1 cellular context compared by ENCODE assay signal in the genomic region with DNA sequence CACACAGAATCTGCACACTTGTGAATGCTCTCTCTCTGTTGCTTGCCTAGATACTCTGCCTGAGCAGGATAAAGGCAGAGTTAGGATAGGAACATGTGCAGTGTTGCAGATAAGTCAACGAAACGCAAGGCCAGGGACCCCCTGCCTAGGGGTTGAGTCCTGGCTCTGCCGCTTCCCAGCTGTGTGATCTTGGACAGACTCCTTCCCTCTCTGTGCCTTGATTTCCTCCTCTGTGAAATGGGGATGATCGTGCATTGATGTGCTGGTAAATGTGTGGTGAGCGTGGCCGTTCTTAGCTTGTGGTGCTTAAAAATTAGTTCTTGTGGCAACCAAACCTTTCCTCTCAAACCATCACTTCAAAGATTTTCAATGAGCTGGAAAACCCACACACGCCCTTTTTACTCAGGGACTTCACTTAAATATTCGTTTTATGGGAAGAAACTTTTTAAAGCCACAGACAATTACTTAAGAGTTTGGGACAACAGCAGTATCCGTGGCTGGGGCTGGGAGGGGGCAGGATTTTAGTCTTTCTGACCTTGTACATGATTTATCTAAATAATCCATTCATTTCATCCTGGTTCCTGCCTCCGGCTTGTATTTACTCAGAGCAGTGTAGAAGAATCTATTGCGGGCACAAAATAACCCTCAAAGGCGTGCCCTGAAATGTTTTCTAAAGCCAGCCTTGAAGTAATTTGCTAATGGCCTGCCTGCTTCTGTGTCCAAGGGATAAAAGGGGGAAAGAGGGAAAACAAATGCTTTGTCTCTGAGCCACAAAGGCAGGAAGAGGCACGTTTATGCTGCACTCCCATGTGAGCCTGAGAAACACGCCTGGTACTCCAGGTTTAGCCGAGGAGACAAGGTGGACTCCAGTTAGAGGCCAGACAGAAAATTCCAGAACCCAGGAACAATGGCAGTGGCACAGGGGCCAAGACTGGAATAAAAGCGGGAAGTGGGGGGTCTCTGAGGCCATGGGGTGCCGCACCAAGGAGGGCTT.
A peak's percentile ranks its signal among the peaks of the same experiment; 100 is the strongest.
TF ChIP-seq lines count a peak whose summit lies in the region.

No MANE protein-coding gene starts in this region.

TF ChIP-seq in HepG2, 621 proteins besides CTCF, POLR2A, EP300 and RAD21 (continued from another document):
- TF ChIP-seq, protein P1, sequence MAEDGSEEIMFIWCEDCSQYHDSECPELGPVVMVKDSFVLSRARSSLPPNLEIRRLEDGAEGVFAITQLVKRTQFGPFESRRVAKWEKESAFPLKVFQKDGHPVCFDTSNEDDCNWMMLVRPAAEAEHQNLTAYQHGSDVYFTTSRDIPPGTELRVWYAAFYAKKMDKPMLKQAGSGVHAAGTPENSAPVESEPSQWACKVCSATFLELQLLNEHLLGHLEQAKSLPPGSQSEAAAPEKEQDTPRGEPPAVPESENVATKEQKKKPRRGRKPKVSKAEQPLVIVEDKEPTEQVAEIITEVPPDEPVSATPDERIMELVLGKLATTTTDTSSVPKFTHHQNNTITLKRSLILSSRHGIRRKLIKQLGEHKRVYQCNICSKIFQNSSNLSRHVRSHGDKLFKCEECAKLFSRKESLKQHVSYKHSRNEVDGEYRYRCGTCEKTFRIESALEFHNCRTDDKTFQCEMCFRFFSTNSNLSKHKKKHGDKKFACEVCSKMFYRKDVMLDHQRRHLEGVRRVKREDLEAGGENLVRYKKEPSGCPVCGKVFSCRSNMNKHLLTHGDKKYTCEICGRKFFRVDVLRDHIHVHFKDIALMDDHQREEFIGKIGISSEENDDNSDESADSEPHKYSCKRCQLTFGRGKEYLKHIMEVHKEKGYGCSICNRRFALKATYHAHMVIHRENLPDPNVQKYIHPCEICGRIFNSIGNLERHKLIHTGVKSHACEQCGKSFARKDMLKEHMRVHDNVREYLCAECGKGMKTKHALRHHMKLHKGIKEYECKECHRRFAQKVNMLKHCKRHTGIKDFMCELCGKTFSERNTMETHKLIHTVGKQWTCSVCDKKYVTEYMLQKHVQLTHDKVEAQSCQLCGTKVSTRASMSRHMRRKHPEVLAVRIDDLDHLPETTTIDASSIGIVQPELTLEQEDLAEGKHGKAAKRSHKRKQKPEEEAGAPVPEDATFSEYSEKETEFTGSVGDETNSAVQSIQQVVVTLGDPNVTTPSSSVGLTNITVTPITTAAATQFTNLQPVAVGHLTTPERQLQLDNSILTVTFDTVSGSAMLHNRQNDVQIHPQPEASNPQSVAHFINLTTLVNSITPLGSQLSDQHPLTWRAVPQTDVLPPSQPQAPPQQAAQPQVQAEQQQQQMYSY (CRISPR knock-in tag; IDR thresholded peaks at IDR 0.05), result no peak
- TF ChIP-seq FOXC1 (CRISPR knock-in tag; IDR thresholded peaks at IDR 0.05; ENCODE audit: borderline replicate concordance) (no peak), ETV5 (CRISPR knock-in tag; IDR thresholded peaks at IDR 0.05; ENCODE audit: borderline replicate concordance) (no peak; the same call in 1 of the 2 replicates), HES4 (CRISPR knock-in tag; IDR thresholded peaks at IDR 0.05; ENCODE audit: borderline replicate concordance) (no peak), DNMT1 (CRISPR knock-in tag; IDR thresholded peaks at IDR 0.05) (no peak), ZNF441 (CRISPR knock-in tag; IDR thresholded peaks at IDR 0.05; ENCODE audit: borderline replicate concordance) (peak; percentile 13; the same call in 1 of the 2 replicates), SPEN (CRISPR knock-in tag; IDR thresholded peaks at IDR 0.05; ENCODE audit: low read depth) (no peak), RARA (CRISPR knock-in tag; IDR thresholded peaks at IDR 0.05) (peak; percentile 19; the same call in 1 of the 2 replicates), ZNF225 (CRISPR knock-in tag; IDR thresholded peaks at IDR 0.05) (no peak), NCOR1 (IDR thresholded peaks at IDR 0.05; ENCODE audit: borderline replicate concordance, low read length) (no peak), TCF7L2 (IDR thresholded peaks at IDR 0.05; ENCODE audit: low read depth, low read length) (no peak), MEIS1 (CRISPR knock-in tag; IDR thresholded peaks at IDR 0.05; ENCODE audit: borderline replicate concordance) (no peak), ZNF747 (CRISPR knock-in tag; IDR thresholded peaks at IDR 0.05; ENCODE audit: borderline replicate concordance) (no peak), ZFP36 (IDR thresholded peaks at IDR 0.05; ENCODE audit: borderline replicate concordance, low read depth, low read length, partially characterized antibody) (no peak), KDM6A (CRISPR knock-in tag; IDR thresholded peaks at IDR 0.05; ENCODE audit: low read depth) (no peak), TCF7 (IDR thresholded peaks at IDR 0.05; ENCODE audit: low read depth) (peak; percentile 74), FOSL2 (CRISPR knock-in tag; IDR thresholded peaks at IDR 0.05) (peak; percentile 46), GATAD2A (CRISPR knock-in tag; IDR thresholded peaks at IDR 0.05) (peak; percentile 78), SP140L (CRISPR knock-in tag; IDR thresholded peaks at IDR 0.05; ENCODE audit: borderline replicate concordance) (no peak), MEIS2 (CRISPR knock-in tag; IDR thresholded peaks at IDR 0.05) (no peak), ZBTB8A (CRISPR knock-in tag; IDR thresholded peaks at IDR 0.05; ENCODE audit: borderline replicate concordance, low read depth) (no peak)
- TF ChIP-seq, protein P2, sequence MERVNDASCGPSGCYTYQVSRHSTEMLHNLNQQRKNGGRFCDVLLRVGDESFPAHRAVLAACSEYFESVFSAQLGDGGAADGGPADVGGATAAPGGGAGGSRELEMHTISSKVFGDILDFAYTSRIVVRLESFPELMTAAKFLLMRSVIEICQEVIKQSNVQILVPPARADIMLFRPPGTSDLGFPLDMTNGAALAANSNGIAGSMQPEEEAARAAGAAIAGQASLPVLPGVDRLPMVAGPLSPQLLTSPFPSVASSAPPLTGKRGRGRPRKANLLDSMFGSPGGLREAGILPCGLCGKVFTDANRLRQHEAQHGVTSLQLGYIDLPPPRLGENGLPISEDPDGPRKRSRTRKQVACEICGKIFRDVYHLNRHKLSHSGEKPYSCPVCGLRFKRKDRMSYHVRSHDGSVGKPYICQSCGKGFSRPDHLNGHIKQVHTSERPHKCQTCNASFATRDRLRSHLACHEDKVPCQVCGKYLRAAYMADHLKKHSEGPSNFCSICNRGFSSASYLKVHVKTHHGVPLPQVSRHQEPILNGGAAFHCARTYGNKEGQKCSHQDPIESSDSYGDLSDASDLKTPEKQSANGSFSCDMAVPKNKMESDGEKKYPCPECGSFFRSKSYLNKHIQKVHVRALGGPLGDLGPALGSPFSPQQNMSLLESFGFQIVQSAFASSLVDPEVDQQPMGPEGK (CRISPR knock-in tag; IDR thresholded peaks at IDR 0.05), result peak; percentile 52; the same call in 1 of the 2 replicates
- TF ChIP-seq, protein P3, sequence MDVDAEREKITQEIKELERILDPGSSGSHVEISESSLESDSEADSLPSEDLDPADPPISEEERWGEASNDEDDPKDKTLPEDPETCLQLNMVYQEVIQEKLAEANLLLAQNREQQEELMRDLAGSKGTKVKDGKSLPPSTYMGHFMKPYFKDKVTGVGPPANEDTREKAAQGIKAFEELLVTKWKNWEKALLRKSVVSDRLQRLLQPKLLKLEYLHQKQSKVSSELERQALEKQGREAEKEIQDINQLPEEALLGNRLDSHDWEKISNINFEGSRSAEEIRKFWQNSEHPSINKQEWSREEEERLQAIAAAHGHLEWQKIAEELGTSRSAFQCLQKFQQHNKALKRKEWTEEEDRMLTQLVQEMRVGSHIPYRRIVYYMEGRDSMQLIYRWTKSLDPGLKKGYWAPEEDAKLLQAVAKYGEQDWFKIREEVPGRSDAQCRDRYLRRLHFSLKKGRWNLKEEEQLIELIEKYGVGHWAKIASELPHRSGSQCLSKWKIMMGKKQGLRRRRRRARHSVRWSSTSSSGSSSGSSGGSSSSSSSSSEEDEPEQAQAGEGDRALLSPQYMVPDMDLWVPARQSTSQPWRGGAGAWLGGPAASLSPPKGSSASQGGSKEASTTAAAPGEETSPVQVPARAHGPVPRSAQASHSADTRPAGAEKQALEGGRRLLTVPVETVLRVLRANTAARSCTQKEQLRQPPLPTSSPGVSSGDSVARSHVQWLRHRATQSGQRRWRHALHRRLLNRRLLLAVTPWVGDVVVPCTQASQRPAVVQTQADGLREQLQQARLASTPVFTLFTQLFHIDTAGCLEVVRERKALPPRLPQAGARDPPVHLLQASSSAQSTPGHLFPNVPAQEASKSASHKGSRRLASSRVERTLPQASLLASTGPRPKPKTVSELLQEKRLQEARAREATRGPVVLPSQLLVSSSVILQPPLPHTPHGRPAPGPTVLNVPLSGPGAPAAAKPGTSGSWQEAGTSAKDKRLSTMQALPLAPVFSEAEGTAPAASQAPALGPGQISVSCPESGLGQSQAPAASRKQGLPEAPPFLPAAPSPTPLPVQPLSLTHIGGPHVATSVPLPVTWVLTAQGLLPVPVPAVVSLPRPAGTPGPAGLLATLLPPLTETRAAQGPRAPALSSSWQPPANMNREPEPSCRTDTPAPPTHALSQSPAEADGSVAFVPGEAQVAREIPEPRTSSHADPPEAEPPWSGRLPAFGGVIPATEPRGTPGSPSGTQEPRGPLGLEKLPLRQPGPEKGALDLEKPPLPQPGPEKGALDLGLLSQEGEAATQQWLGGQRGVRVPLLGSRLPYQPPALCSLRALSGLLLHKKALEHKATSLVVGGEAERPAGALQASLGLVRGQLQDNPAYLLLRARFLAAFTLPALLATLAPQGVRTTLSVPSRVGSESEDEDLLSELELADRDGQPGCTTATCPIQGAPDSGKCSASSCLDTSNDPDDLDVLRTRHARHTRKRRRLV (CRISPR knock-in tag; IDR thresholded peaks at IDR 0.05), result 0 out of 2 replicates have a peak, but pooled peaks have one; percentile 24
- TF ChIP-seq, protein P4, sequence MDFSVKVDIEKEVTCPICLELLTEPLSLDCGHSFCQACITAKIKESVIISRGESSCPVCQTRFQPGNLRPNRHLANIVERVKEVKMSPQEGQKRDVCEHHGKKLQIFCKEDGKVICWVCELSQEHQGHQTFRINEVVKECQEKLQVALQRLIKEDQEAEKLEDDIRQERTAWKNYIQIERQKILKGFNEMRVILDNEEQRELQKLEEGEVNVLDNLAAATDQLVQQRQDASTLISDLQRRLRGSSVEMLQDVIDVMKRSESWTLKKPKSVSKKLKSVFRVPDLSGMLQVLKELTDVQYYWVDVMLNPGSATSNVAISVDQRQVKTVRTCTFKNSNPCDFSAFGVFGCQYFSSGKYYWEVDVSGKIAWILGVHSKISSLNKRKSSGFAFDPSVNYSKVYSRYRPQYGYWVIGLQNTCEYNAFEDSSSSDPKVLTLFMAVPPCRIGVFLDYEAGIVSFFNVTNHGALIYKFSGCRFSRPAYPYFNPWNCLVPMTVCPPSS (IDR thresholded peaks at IDR 0.05), result no peak
- TF ChIP-seq, protein P5, sequence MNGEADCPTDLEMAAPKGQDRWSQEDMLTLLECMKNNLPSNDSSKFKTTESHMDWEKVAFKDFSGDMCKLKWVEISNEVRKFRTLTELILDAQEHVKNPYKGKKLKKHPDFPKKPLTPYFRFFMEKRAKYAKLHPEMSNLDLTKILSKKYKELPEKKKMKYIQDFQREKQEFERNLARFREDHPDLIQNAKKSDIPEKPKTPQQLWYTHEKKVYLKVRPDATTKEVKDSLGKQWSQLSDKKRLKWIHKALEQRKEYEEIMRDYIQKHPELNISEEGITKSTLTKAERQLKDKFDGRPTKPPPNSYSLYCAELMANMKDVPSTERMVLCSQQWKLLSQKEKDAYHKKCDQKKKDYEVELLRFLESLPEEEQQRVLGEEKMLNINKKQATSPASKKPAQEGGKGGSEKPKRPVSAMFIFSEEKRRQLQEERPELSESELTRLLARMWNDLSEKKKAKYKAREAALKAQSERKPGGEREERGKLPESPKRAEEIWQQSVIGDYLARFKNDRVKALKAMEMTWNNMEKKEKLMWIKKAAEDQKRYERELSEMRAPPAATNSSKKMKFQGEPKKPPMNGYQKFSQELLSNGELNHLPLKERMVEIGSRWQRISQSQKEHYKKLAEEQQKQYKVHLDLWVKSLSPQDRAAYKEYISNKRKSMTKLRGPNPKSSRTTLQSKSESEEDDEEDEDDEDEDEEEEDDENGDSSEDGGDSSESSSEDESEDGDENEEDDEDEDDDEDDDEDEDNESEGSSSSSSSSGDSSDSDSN (CRISPR knock-in tag; IDR thresholded peaks at IDR 0.05), result 0 out of 2 replicates have a peak, but pooled peaks have one; percentile 5
- TF ChIP-seq, protein P6, sequence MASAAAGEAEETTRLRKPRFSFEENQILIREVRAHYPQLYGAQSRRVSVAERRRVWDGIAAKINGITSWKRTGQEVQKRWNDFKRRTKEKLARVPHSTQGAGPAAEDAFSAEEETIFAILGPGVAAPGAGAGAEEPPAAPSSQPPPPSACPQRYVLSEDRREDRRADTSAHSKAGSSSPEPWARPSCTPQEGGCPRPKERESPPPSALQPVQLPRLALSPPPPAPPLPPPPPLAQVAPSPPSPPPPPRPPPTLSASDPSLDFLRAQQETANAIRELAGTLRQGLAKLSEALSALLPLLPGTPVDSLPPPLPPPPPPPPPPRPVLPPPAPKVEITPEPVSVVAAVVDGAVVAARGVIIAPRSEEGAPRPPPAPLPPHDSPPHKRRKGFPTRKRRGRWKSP (CRISPR knock-in tag; IDR thresholded peaks at IDR 0.05), result peak; percentile 32; the same call in 1 of the 2 replicates
- TF ChIP-seq, protein P7, sequence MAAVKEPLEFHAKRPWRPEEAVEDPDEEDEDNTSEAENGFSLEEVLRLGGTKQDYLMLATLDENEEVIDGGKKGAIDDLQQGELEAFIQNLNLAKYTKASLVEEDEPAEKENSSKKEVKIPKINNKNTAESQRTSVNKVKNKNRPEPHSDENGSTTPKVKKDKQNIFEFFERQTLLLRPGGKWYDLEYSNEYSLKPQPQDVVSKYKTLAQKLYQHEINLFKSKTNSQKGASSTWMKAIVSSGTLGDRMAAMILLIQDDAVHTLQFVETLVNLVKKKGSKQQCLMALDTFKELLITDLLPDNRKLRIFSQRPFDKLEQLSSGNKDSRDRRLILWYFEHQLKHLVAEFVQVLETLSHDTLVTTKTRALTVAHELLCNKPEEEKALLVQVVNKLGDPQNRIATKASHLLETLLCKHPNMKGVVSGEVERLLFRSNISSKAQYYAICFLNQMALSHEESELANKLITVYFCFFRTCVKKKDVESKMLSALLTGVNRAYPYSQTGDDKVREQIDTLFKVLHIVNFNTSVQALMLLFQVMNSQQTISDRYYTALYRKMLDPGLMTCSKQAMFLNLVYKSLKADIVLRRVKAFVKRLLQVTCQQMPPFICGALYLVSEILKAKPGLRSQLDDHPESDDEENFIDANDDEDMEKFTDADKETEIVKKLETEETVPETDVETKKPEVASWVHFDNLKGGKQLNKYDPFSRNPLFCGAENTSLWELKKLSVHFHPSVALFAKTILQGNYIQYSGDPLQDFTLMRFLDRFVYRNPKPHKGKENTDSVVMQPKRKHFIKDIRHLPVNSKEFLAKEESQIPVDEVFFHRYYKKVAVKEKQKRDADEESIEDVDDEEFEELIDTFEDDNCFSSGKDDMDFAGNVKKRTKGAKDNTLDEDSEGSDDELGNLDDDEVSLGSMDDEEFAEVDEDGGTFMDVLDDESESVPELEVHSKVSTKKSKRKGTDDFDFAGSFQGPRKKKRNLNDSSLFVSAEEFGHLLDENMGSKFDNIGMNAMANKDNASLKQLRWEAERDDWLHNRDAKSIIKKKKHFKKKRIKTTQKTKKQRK (IDR thresholded peaks at IDR 0.05; ENCODE audit: low read length), result no peak
- TF ChIP-seq, protein P8, sequence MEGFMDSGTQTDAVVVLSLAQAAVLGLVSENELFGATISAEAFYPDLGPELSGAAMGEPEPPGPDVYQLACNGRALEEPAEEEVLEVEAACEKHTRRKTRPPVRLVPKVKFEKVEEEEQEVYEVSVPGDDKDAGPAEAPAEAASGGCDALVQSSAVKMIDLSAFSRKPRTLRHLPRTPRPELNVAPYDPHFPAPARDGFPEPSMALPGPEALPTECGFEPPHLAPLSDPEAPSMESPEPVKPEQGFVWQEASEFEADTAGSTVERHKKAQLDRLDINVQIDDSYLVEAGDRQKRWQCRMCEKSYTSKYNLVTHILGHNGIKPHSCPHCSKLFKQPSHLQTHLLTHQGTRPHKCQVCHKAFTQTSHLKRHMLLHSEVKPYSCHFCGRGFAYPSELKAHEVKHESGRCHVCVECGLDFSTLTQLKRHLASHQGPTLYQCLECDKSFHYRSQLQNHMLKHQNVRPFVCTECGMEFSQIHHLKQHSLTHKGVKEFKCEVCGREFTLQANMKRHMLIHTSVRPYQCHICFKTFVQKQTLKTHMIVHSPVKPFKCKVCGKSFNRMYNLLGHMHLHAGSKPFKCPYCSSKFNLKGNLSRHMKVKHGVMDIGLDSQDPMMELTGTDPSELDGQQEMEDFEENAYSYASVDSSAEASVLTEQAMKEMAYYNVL (CRISPR knock-in tag; IDR thresholded peaks at IDR 0.05; ENCODE audit: borderline replicate concordance), result peak; percentile 93; the same call in 1 of the 2 replicates
